8 cellular contexts compared by ENCODE assay signal in genomic region chr6:32947552-32948465, GRCh38. TPM values are rescaled to one million over a fixed set of nuclear protein-coding genes. Genes with fewer than 3 reads are reported as not detected.
A peak's percentile ranks its signal among the peaks of the same experiment; 100 is the strongest.
DNase-seq lines count a peak whose midpoint lies in the region; ATAC-seq, FAIRE-seq and TF ChIP-seq lines count a peak whose summit lies in the region.

No MANE protein-coding gene starts in this region.

- no peak for FAIRE-seq in kidney (lab: Jason Lieb, UNC)

- TF ChIP-seq CTCF in kidney (IDR thresholded peaks at IDR 0.05; ENCODE audit: borderline replicate concordance, extremely low read depth, insufficient read depth), result peak; percentile 55

- intact Hi-C loops in kidney (cut with DNase I), result no loop called here

- peak; percentile 18 for DNase-seq in stimulated activated CD4-positive, alpha-beta T cell treated with anti-CD3 and anti-CD28 coated beads, Interleukin-4, amount 100 ng/mL, for 1 hour
- no peak for DNase-seq in stimulated activated CD4-positive, alpha-beta T cell treated with anti-CD3 and anti-CD28 coated beads, Interleukin-4, amount 100 ng/mL, for 4 hours
- DNase-seq in NCI-H1694 (lab: John Stamatoyannopoulos, UW) (peak; percentile 35), kidney (no peak), GF-D8 (lab: John Stamatoyannopoulos, UW) (no peak), middle frontal gyrus (ENCODE audit: extremely low spot score, low spot score) (no peak)
- peak; percentile 26 for DNase-seq in activated effector memory CD4-positive, alpha-beta T cell treated with Interleukin-2 at 50 U/mL for 16 hours

- no peaks in the 10 kb centered on the region for H3K36me3 ChIP-seq in kidney (ENCODE audit: control insufficient read depth in 1 of 2, insufficient read depth in 2 of 2, low read length in 2 of 2)

- H3K27ac ChIP-seq in kidney (ENCODE audit: low read depth in 2 of 2, low read length in 2 of 2), result no peak overlapping the region

- no peak overlapping the region for H3K4me3 ChIP-seq in kidney (ENCODE audit: low read length in 2 of 2)

- peaks cover 4% of the 10 kb centered on the region in 2 donors for H3K4me1 ChIP-seq in kidney (ENCODE audit: control insufficient read depth in 1 of 2, insufficient read depth in 1 of 2, low read depth in 1 of 2, low read length in 2 of 2)

- H3K9me3 ChIP-seq in kidney (ENCODE audit: control insufficient read depth in 1 of 2, low read length in 2 of 2), result no peaks in the 10 kb centered on the region

- no peak overlapping the region for H3K9ac ChIP-seq in kidney (ENCODE audit: low read length in 2 of 2)

- no peak for ATAC-seq in GM21526 (IDR thresholded peaks at IDR 0.05; ENCODE audit: low FRiP score, unreplicated experiment)

RNA-seq across cellular contexts. Expression of gene HLA-DMA, which starts 5.1 kb away (rescaled TPM):
- 98.5 TPM for total RNA-seq in kidney
- 101 TPM for polyA plus RNA-seq in kidney (ENCODE audit: insufficient read depth, low read depth, low replicate concordance)

RNA-seq across cellular contexts. Expression of gene HLA-DMB, which starts 7.0 kb away (rescaled TPM):
- total RNA-seq in kidney, result 78.0 TPM
- polyA plus RNA-seq in kidney (ENCODE audit: insufficient read depth, low read depth, low replicate concordance), result 45.5 TPM

RNA-seq across cellular contexts. Expression of gene BRD2, which starts 20.6 kb away (rescaled TPM):
- 184 TPM for total RNA-seq in kidney
- 73.9 TPM for polyA plus RNA-seq in kidney (ENCODE audit: insufficient read depth, low read depth, low replicate concordance)

Comparison
In these comparisons a context has a peak if more than half of its experiments do, and no peak if none do; other contexts are left out.
1. DNase-seq: peak in stimulated activated CD4-positive, alpha-beta T cell treated with anti-CD3 and anti-CD28 coated beads, Interleukin-4, amount 100 ng/mL, for 1 hour (single experiment), NCI-H1694 (single experiment) and activated effector memory CD4-positive, alpha-beta T cell treated with Interleukin-2 at 50 U/mL for 16 hours (single experiment); none in stimulated activated CD4-positive, alpha-beta T cell treated with anti-CD3 and anti-CD28 coated beads, Interleukin-4, amount 100 ng/mL, for 4 hours (0 of 2), kidney (single experiment), GF-D8 (single experiment) and middle frontal gyrus (single experiment).